18 cellular contexts compared by ENCODE assay signal in genomic region chr12:99824900-99825562, GRCh38.
DNase-seq lines count a peak whose midpoint lies in the region; ATAC-seq lines count a peak whose summit lies in the region.
"Had no signal": no experiment of that assay in that cellular context is flagged by ENCODE, and none has a peak within 500 bp of the region (broad histone marks: within the 10 kb centered on the region; RNA-seq: fewer than 3 reads in every experiment).

No MANE protein-coding gene starts in this region.

- ATAC-seq in GM18517 (IDR thresholded peaks at IDR 0.05; ENCODE audit: unreplicated experiment) = no peak
- ATAC-seq: activated CD4-positive, CD25-positive, alpha-beta regulatory T cell treated with anti-CD3 and anti-CD28 coated beads, Interleukin-2, amount 50 U/mL, for 24 hours had no signal

- DNase-seq in DMS 273 (lab: John Stamatoyannopoulos, UW; ENCODE audit: unreplicated experiment) = peak; percentile 83
- DNase-seq in NCI-H128 (lab: John Stamatoyannopoulos, UW; ENCODE audit: unreplicated experiment) = peak; percentile 56
- DNase-seq in NCI-H69 (lab: John Stamatoyannopoulos, UW) = peak; percentile 92
- peak; percentile 7 for DNase-seq in myocyte (ENCODE audit: low read depth)
- DNase-seq in mesenteric fat pad (ENCODE audit: low spot score) = no peak
- no peak for DNase-seq in SKM-1 (lab: John Stamatoyannopoulos, UW; ENCODE audit: unreplicated experiment)
- DNase-seq in DMS53 treated with DMSO at 0.1 percent for 48 hours (lab: John Stamatoyannopoulos, UW; ENCODE audit: unreplicated experiment) = no peak
- DNase-seq: ACHN; cerebellar nuclear complex; DMS79 treated with DMSO at 0.1 percent for 48 hours; effector memory CD4-positive, alpha-beta T cell; HCEC 1CT; islet precursor cell; OCI-M1; T-helper 9 cell; uterus had no signal

Comparison
In these comparisons a context has a peak if more than half of its experiments do, and no peak if none do; other contexts are left out.
1. DNase-seq: peak in DMS 273 (single experiment), NCI-H128 (single experiment), NCI-H69 (single experiment) and myocyte (single experiment); none in mesenteric fat pad (single experiment), SKM-1 (single experiment) and DMS53 treated with DMSO at 0.1 percent for 48 hours (single experiment).